Comparison of ENCODE assay signal across 8 cellular contexts in the genomic region with DNA sequence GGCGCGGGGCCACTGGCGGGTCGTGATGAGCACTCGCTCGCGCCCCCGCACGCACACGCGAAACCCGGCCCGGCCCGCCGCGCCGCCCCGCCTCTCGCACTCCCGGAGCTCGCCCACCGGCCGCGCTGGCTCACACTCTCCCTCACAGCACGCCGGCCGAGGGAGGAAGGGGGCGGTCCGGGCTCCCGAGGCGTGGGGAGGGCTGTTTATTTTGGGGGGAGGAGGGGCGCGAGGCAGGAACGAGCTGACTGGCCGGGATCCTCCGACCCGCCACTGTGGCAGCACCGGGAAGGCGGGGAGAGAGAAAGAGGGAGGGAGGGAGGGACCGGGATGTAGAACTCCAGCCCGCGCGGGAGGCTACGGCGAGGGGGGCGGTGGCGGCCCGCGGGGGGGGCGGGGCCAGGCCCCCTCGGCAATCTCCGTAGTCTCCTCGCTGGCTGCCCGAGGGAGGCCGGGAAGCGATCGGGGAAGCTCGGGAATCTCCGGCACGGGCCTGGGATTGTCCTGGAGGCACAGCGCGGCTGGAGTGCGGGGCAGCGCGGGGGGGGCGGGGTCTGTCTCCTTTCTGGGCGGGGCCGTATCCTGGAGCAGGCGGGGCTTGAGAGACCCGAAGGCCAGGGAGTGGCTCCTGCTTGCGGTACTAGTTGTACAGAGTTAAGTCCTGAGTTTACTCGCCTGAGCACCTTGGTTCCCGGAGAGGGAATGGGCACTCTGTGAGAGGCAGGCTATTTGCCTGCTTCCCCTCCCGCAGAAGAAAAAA. TPM values are rescaled to one million over a fixed set of nuclear protein-coding genes. Genes with fewer than 3 reads are reported as not detected.
DNase-seq lines count a peak whose midpoint lies in the region; ATAC-seq and TF ChIP-seq lines count a peak whose summit lies in the region.

RBFOX2 (minus strand) TSS at position 179 of the 760 bp plus-strand sequence. CDS start 399 bp downstream, outside the sequence.

- H2AFZ ChIP-seq in SK-N-SH (ENCODE audit: low read depth), result peak within 1 kb of the TSS; percentile 86
- peak within 1 kb of the TSS; percentile 7 for H2AFZ ChIP-seq in neuron (ENCODE audit: low read depth, low read length)

- H3K4me1 ChIP-seq in SK-N-SH (ENCODE audit: control insufficient read depth in 1 of 2, insufficient read depth in 2 of 2, low read depth in 1 of 2, low read length in 1 of 2) (peaks cover 3 to 10% of the 10 kb centered on the region in 2 experiments; a peak in 3 of 4 replicates), gastroesophageal sphincter (peaks cover 4 to 47% (median 12%) of the 10 kb centered on the region in 3 donors), neuron (ENCODE audit: insufficient read depth, low read length) (peaks cover 14% of the 10 kb centered on the region)

- H3K9me3 ChIP-seq in SK-N-SH, result no peaks in the 10 kb centered on the region
- H3K9me3 ChIP-seq in gastroesophageal sphincter, result no peaks in the 10 kb centered on the region
- no peaks in the 10 kb centered on the region for H3K9me3 ChIP-seq in neuron (ENCODE audit: low read length)

- no peaks in the 10 kb centered on the region for H3K36me3 Mint-ChIP-seq in activated naive CD4-positive, alpha-beta T cell treated with anti-CD3 and anti-CD28 coated beads, Interleukin-2, amount 50 U/mL, for 72 hours

- H3K9ac ChIP-seq in SK-N-SH, result peak within 1 kb of the TSS; percentile 79

- H3K4me1 Mint-ChIP-seq in stimulated activated naive CD8-positive, alpha-beta T cell treated with anti-CD3 and anti-CD28 coated beads, Interleukin-15, amount 100 ng/mL, for 72 hours, result peaks cover 17% of the 10 kb centered on the region

- 3% methylated on average over 12 of the region's 74 CpGs for WGBS in SK-N-SH (ENCODE audit: low lambda C conversion rate)
- whole genome bisulfite sequencing in gastroesophageal sphincter (ENCODE audit: low coverage in 1 of 2), 2 donors, result 11% methylated on average over 3 of the region's 74 CpGs; no CpG with 5 or more reads in 1 of the 2 donors

- no peak; a peak in 1 of 4 replicates for TF ChIP-seq EP300 in SK-N-SH (IDR thresholded peaks at IDR 0.05; ENCODE audit: borderline replicate concordance in 1 of 2, low read depth in 1 of 2, low read length in 1 of 2)
- TF ChIP-seq EP300 in gastroesophageal sphincter (IDR thresholded peaks at IDR 0.05), result no peak

- H4K20me1 ChIP-seq in SK-N-SH (ENCODE audit: insufficient read depth), result peaks cover 23% of the 10 kb centered on the region

- peaks cover 7 to 16% of the 10 kb centered on the region in 2 experiments for H3K36me3 ChIP-seq in SK-N-SH (replicated peaks in 1 of 2; ENCODE audit: control insufficient read depth in 1 of 2, insufficient read depth in 2 of 2, low read length in 1 of 2)
- no peaks in the 10 kb centered on the region for H3K36me3 ChIP-seq in gastroesophageal sphincter
- H3K36me3 ChIP-seq in neuron (ENCODE audit: insufficient read depth, low read length), result no peaks in the 10 kb centered on the region

- no peaks in the 10 kb centered on the region for H3K27me3 ChIP-seq in SK-N-SH (ENCODE audit: insufficient read depth)
- H3K27me3 ChIP-seq in gastroesophageal sphincter, result no peaks in the 10 kb centered on the region
- H3K27me3 ChIP-seq in neuron (ENCODE audit: insufficient read depth, low read length), result no peaks in the 10 kb centered on the region

- peaks cover 9% of the 10 kb centered on the region for H3F3A ChIP-seq in SK-N-SH (replicated peaks; ENCODE audit: insufficient read depth)

- no peak; the same call in 1 of the 2 replicates for TF ChIP-seq RAD21 in SK-N-SH (IDR thresholded peaks at IDR 0.05; ENCODE audit: low read length)

- H3K27ac Mint-ChIP-seq in activated naive CD4-positive, alpha-beta T cell treated with anti-CD3 and anti-CD28 coated beads, Interleukin-2, amount 50 U/mL, for 72 hours, result peak within 1 kb of the TSS; percentile 22 to 37
- H3K27ac Mint-ChIP-seq in stimulated activated naive CD8-positive, alpha-beta T cell treated with anti-CD3 and anti-CD28 coated beads, Interleukin-15, amount 100 ng/mL, for 72 hours, result peak within 1 kb of the TSS in 1 of 2 donors; percentile 49

- H3K79me2 ChIP-seq in SK-N-SH (ENCODE audit: insufficient read depth), result peaks cover 43% of the 10 kb centered on the region

- TF ChIP-seq CTCF in GM10248 (IDR thresholded peaks at IDR 0.05; ENCODE audit: control extremely low read depth, extremely low read depth, low read depth, missing control alignments) (no peak), NB4 (IDR thresholded peaks at IDR 0.05; ENCODE audit: low read depth, low read length) (no peak), SK-N-SH (IDR thresholded peaks at IDR 0.05) (no peak), gastroesophageal sphincter (IDR thresholded peaks at IDR 0.05) (no peak)

- DNase-seq in GM10248 (ENCODE audit: extremely low spot score), result peak; percentile 84
- DNase-seq in NB4 (ENCODE audit: low read depth), result peak; percentile 88
- peak; percentile 98 for DNase-seq in SK-N-SH
- peak; percentile 64 to 70 for DNase-seq in activated naive CD4-positive, alpha-beta T cell treated with anti-CD3 and anti-CD28 coated beads, Interleukin-2, amount 50 U/mL, for 72 hours (ENCODE audit: low spot score in 2 of 2)
- DNase-seq in stimulated activated naive CD8-positive, alpha-beta T cell treated with anti-CD3 and anti-CD28 coated beads, Interleukin-15, amount 100 ng/mL, for 72 hours, result peak; percentile 60 to 66

- no peaks in the 10 kb centered on the region for H3K9me2 ChIP-seq in SK-N-SH

- no peaks in the 10 kb centered on the region for H3K9me3 Mint-ChIP-seq in activated naive CD4-positive, alpha-beta T cell treated with anti-CD3 and anti-CD28 coated beads, Interleukin-2, amount 50 U/mL, for 72 hours
- no peaks in the 10 kb centered on the region for H3K9me3 Mint-ChIP-seq in stimulated activated naive CD8-positive, alpha-beta T cell treated with anti-CD3 and anti-CD28 coated beads, Interleukin-15, amount 100 ng/mL, for 72 hours

- peak within 1 kb of the TSS; percentile 75 to 90 for H3K27ac ChIP-seq in SK-N-SH (ENCODE audit: low read depth in 2 of 2, low read length in 1 of 2)
- peak within 1 kb of the TSS; percentile 76 to 99 (median 96) for H3K27ac ChIP-seq in gastroesophageal sphincter

- CTCF ChIA-PET in GM10248 (lab: Yijun Ruan, JAX), result interaction anchor here (1.0 kb wide), 1 partner anchor 37 kb away, joined by 5 read pairs; no protein-coding TSS in a partner anchor
- CTCF ChIA-PET in SK-N-SH (lab: Yijun Ruan, JAX), result interaction anchor here (1.0 to 5.3 kb wide), 5 partner anchors 10 to 98 kb away, joined by 3 to 59 read pairs (median 14); no protein-coding TSS in a partner anchor

- peak; percentile 86 to 90 for ATAC-seq in activated naive CD4-positive, alpha-beta T cell treated with anti-CD3 and anti-CD28 coated beads, Interleukin-2, amount 50 U/mL, for 72 hours
- ATAC-seq in gastroesophageal sphincter (peak; percentile 94), GM19452 (IDR thresholded peaks at IDR 0.05; ENCODE audit: unreplicated experiment) (no peak)
- peak; percentile 87 for ATAC-seq in stimulated activated naive CD8-positive, alpha-beta T cell treated with anti-CD3 and anti-CD28 coated beads, Interleukin-15, amount 100 ng/mL, for 72 hours

- peaks cover 13% of the 10 kb centered on the region for H3K27me3 Mint-ChIP-seq in stimulated activated naive CD8-positive, alpha-beta T cell treated with anti-CD3 and anti-CD28 coated beads, Interleukin-15, amount 100 ng/mL, for 72 hours

- H3K4me2 ChIP-seq in SK-N-SH, result peak within 1 kb of the TSS; percentile 76

- H3K4me3 ChIP-seq in NB4 (ENCODE audit: low read depth, low read length) (peak within 1 kb of the TSS; percentile 67), SK-N-SH (ENCODE audit: low read depth in 2 of 2, low read length in 1 of 2) (peak within 1 kb of the TSS; percentile 74 to 80), gastroesophageal sphincter (peak within 1 kb of the TSS; percentile 85 to 93), neuron (ENCODE audit: low read length) (peak within 1 kb of the TSS; percentile 84)

- TF ChIP-seq POLR2A in NB4 (IDR thresholded peaks at IDR 0.05; ENCODE audit: extremely low read depth, insufficient read length) (peak; percentile 8), gastroesophageal sphincter (IDR thresholded peaks at IDR 0.05) (peak; percentile 20 to 45)

- peak within 1 kb of the TSS; percentile 85 for H3K4me3 Mint-ChIP-seq in stimulated activated naive CD8-positive, alpha-beta T cell treated with anti-CD3 and anti-CD28 coated beads, Interleukin-15, amount 100 ng/mL, for 72 hours

- POLR2A ChIA-PET in GM10248 (lab: Yijun Ruan, JAX) (no interaction called here), SK-N-SH (lab: Yijun Ruan, JAX) (interaction anchor here (0.8 to 1.8 kb wide), 8 partner anchors 11 to 454 kb away, joined by 3 to 11 read pairs (median 4); no protein-coding TSS in a partner anchor)

TF ChIP-seq in SK-N-SH, 30 proteins besides CTCF, POLR2A, EP300 and RAD21 (continues in another document):
- TF ChIP-seq ELF1 (IDR thresholded peaks at IDR 0.05) (no peak), TEAD4 (IDR thresholded peaks at IDR 0.05; ENCODE audit: borderline replicate concordance, insufficient read depth) (no peak), IRF3 (IDR thresholded peaks at IDR 0.05; ENCODE audit: low read depth, low read length) (no peak), GABPA (IDR thresholded peaks at IDR 0.05; ENCODE audit: low read depth) (no peak), NFIC (IDR thresholded peaks at IDR 0.05; ENCODE audit: borderline replicate concordance) (no peak), MEF2A (IDR thresholded peaks at IDR 0.05; ENCODE audit: borderline replicate concordance, low read depth) (no peak), FOXM1 (IDR thresholded peaks at IDR 0.05; ENCODE audit: low read depth) (no peak), RXRA (IDR thresholded peaks at IDR 0.05; ENCODE audit: borderline replicate concordance, low read depth) (no peak), MAX (IDR thresholded peaks at IDR 0.05; ENCODE audit: low read depth) (peak; percentile 74; the same call in 1 of the 2 replicates), RFX5 (IDR thresholded peaks at IDR 0.05; ENCODE audit: low read length) (no peak)

RNA-seq across cellular contexts. Expression of gene RBFOX2, which starts in this region (rescaled TPM):
- 115 and 151 TPM in 2 replicates for polyA plus RNA-seq in SK-N-SH (2012; rRNA removed)
- 92.8 and 114 TPM in 2 replicates for polyA plus RNA-seq in SK-N-SH (2012; cell fraction: cytosol; rRNA removed)
- polyA plus RNA-seq in SK-N-SH (2012; cell fraction: nucleus; rRNA removed), result 125 and 168 TPM in 2 replicates
- 1 to 10 TPM; 2.2 to 4.9 TPM for total RNA-seq in activated naive CD4-positive, alpha-beta T cell treated with anti-CD3 and anti-CD28 coated beads, Interleukin-2, amount 50 U/mL, for 72 hours
- 100 to 1,000 TPM; 120 to 197 (median 169) TPM for total RNA-seq in gastroesophageal sphincter

Comparison
In these comparisons a context has a peak if more than half of its experiments do, and no peak if none do; other contexts are left out.
1. RNA of gene RBFOX2 (total RNA-seq): 120 to 197 TPM in gastroesophageal sphincter; 2.2 to 4.9 TPM in activated naive CD4-positive, alpha-beta T cell treated with anti-CD3 and anti-CD28 coated beads, Interleukin-2, amount 50 U/mL, for 72 hours; every median in the first group is over 10 times any median in the second.
2. Peak in every context shown above with its lines, with median percentiles within 50 percentile points of each other: DNase-seq and H3K4me3 ChIP-seq.